12 cellular contexts compared by ENCODE assay signal in the genomic region with DNA sequence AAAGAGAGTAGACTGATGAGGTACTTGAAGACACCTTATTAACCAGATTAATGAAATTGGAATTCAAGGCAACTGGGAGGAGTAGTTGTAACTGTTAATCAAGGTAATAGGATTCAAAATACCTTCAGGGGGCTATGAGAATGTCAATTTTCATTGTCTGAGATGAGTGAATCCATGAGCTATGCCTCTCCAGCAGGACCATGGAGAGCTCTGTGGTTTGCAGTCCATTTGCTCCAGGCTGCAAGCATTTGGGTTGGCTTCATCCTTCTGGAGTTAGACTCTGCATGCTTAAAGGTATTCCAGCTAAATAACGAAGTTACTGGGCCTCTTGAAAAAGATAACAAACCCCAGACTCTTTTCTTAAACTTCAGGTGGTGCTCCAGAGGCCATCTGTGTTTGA.
A peak's percentile ranks its signal among the peaks of the same experiment; 100 is the strongest.
DNase-seq lines count a peak whose midpoint lies in the region; ATAC-seq and TF ChIP-seq lines count a peak whose summit lies in the region.
"Had no signal": no experiment of that assay in that cellular context is flagged by ENCODE, and none has a peak within 500 bp of the region (broad histone marks: within the 10 kb centered on the region; RNA-seq: fewer than 3 reads in every experiment).

No MANE protein-coding gene starts in this region.

- in situ Hi-C loops in brain microvascular endothelial cell (cut with HindIII; ENCODE audit: low pct_ligation_motif_present, low sequenced_read_pairs), result no loop called here

- H3K27me3 ChIP-seq in brain microvascular endothelial cell (replicated peaks), result no peaks in the 10 kb centered on the region
- H3K27me3 ChIP-seq in kidney epithelial cell (ENCODE audit: control insufficient read depth, insufficient read depth, low read length), result no peaks in the 10 kb centered on the region

- TF ChIP-seq CTCF in brain microvascular endothelial cell (IDR thresholded peaks at IDR 0.05; ENCODE audit: low read depth, low read length, missing control alignments) (no peak), kidney epithelial cell (IDR thresholded peaks at IDR 0.05; ENCODE audit: insufficient read depth, low read length, poor library complexity, severe bottlenecking) (no peak)

- no peak for ATAC-seq in HG03280 (IDR thresholded peaks at IDR 0.05; ENCODE audit: unreplicated experiment)
- ATAC-seq in GM19328 (IDR thresholded peaks at IDR 0.05; ENCODE audit: unreplicated experiment), result no peak

- H3K4me3 ChIP-seq in brain microvascular endothelial cell (ENCODE audit: low read depth, low read length), result no peak overlapping the region
- no peak overlapping the region for H3K4me3 ChIP-seq in kidney epithelial cell (ENCODE audit: low read depth, low read length)

- DNase-seq in COLO829 (ENCODE audit: low spot score) (peak; percentile 8), LHCN-M2 (ENCODE audit: low read depth) (peak; percentile 49), brain microvascular endothelial cell (peak; percentile 35), kidney epithelial cell (ENCODE audit: low read depth) (peak; percentile 9), superior temporal gyrus (ENCODE audit: extremely low spot score) (no peak), cerebellum (ENCODE audit: low spot score) (no peak)
- DNase-seq: activated T-cell treated with anti-CD3 and anti-CD28 coated beads, Interleukin-2, amount 50 U/mL, for 1 hour; aorta; stimulated activated CD4-positive, alpha-beta T cell treated with anti-CD3 and anti-CD28 coated beads, Interleukin-12 subunit alpha, Interleukin-12 subunit beta, amount 100 ng/mL, for 4 hours; WERI-Rb-1 had no signal

- H3K27ac ChIP-seq in brain microvascular endothelial cell, result no peak overlapping the region
- H3K27ac ChIP-seq: WERI-Rb-1 had no signal

- H3K36me3 ChIP-seq in brain microvascular endothelial cell (replicated peaks), result no peaks in the 10 kb centered on the region
- no peaks in the 10 kb centered on the region for H3K36me3 ChIP-seq in kidney epithelial cell (ENCODE audit: control insufficient read depth, insufficient read depth, low read length)
- H3K36me3 ChIP-seq: WERI-Rb-1 had no signal

Comparison
In these comparisons a context has a peak if more than half of its experiments do, and no peak if none do; other contexts are left out.
1. DNase-seq: peak in COLO829 (single experiment), LHCN-M2 (single experiment), brain microvascular endothelial cell (single experiment) and kidney epithelial cell (single experiment); none in superior temporal gyrus (single experiment) and cerebellum (single experiment).